24 cellular contexts compared by ENCODE assay signal in the genomic region with DNA sequence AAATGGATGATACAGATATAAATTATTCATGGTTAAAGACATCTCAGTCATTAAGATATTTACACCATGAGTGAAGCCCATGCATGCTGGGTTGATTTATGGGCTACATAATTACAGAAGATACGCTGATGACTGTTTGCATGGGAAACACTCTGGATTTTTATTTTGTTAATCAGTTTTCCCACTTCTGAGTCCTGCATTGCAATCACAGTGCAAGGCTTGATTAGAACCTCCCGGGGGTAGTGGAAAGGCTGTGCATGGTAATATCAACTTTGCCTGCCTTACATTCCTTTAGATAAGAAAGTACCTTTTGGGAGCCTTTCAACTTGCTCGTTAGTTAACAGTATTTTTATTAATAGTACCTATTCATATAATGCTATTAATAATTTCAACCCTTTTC.
"Had no signal": no experiment of that assay in that cellular context is flagged by ENCODE, and none has a peak within 500 bp of the region (broad histone marks: within the 10 kb centered on the region; RNA-seq: fewer than 3 reads in every experiment).

No MANE protein-coding gene starts in this region.

- H3K4me3 Mint-ChIP-seq: memory B cell; natural killer cell; neural progenitor cell; stimulated activated naive CD8-positive, alpha-beta T cell treated with anti-CD3 and anti-CD28 coated beads, Interleukin-15, amount 100 ng/mL, for 72 hours had no signal

- H3K27ac Mint-ChIP-seq: memory B cell; natural killer cell; neural progenitor cell; stimulated activated naive CD8-positive, alpha-beta T cell treated with anti-CD3 and anti-CD28 coated beads, Interleukin-15, amount 100 ng/mL, for 72 hours had no signal

- H3K36me3 Mint-ChIP-seq: memory B cell, natural killer cell had no signal

- H3K4me1 Mint-ChIP-seq: memory B cell; natural killer cell; stimulated activated naive CD8-positive, alpha-beta T cell treated with anti-CD3 and anti-CD28 coated beads, Interleukin-15, amount 100 ng/mL, for 72 hours had no signal

- H3K9me3 ChIP-seq: prostate gland, right atrium auricular region, uterus had no signal

- H3K36me3 ChIP-seq: neural progenitor cell, prostate gland, right atrium auricular region, suprapubic skin, transverse colon, upper lobe of right lung, uterus had no signal

- H3K4me1 ChIP-seq: neural progenitor cell, prostate gland, right atrium auricular region, suprapubic skin, transverse colon, upper lobe of right lung, uterus had no signal

- ATAC-seq: left lobe of liver; natural killer cell; sciatic nerve; stimulated activated naive CD8-positive, alpha-beta T cell treated with anti-CD3 and anti-CD28 coated beads, Interleukin-15, amount 100 ng/mL, for 72 hours; upper lobe of right lung had no signal

- H3K4me3 ChIP-seq: dorsolateral prefrontal cortex, hepatocyte, lung, neural progenitor cell, prostate gland, right atrium auricular region, smooth muscle cell, suprapubic skin, transverse colon, upper lobe of right lung, uterus had no signal

- H3K27ac ChIP-seq: dorsolateral prefrontal cortex, hepatocyte, neural progenitor cell, prostate gland, right atrium auricular region, suprapubic skin, transverse colon, upper lobe of right lung, uterus had no signal

- DNase-seq: dorsolateral prefrontal cortex; effector CD4-positive, alpha-beta T cell; head of caudate nucleus; kidney; natural killer cell; stimulated activated CD4-positive, alpha-beta T cell treated with anti-CD3 and anti-CD28 coated beads, Interleukin-12 subunit alpha, Interleukin-12 subunit beta, amount 100 ng/mL, for 4 hours; stimulated activated CD4-positive, alpha-beta T cell treated with anti-CD3 and anti-CD28 coated beads, Interleukin-1b, Interleukin-23, amount 100 ng/mL, for 48 hours; stimulated activated CD4-positive, alpha-beta T cell treated with anti-CD3 and anti-CD28 coated beads, Interleukin-4, amount 100 ng/mL, for 1 hour; stimulated activated CD8-positive, alpha-beta memory T cell treated with anti-CD3 and anti-CD28 coated beads, Interleukin-4, amount 100 ng/mL, for 48 hours; stimulated activated naive CD4-positive, alpha-beta T cell; stimulated activated naive CD8-positive, alpha-beta T cell treated with anti-CD3 and anti-CD28 coated beads, Interleukin-15, amount 100 ng/mL, for 72 hours; transverse colon; upper lobe of right lung; uterus had no signal
